In the genomic region with DNA sequence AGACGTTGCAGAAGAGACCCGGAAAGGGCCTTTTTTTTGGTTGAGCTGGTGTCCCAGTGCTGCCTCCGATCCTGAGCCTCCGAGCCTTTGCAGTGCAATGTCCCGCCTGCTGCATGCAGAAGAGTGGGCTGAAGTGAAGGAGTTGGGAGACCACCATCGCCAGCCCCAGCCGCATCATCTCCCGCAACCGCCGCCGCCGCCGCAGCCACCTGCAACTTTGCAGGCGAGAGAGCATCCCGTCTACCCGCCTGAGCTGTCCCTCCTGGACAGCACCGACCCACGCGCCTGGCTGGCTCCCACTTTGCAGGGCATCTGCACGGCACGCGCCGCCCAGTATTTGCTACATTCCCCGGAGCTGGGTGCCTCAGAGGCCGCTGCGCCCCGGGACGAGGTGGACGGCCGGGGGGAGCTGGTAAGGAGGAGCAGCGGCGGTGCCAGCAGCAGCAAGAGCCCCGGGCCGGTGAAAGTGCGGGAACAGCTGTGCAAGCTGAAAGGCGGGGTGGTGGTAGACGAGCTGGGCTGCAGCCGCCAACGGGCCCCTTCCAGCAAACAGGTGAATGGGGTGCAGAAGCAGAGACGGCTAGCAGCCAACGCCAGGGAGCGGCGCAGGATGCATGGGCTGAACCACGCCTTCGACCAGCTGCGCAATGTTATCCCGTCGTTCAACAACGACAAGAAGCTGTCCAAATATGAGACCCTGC, we compare ENCODE assay signal across 9 cellular contexts. TPM values are rescaled to one million over a fixed set of nuclear protein-coding genes. Genes with fewer than 3 reads are reported as not detected.
DNase-seq lines count a peak whose midpoint lies in the region; TF ChIP-seq lines count a peak whose summit lies in the region.
"Had no signal": no experiment of that assay in that cellular context is flagged by ENCODE, and none has a peak within 500 bp of the region (broad histone marks: within the 10 kb centered on the region; RNA-seq: fewer than 3 reads in every experiment).

No MANE protein-coding gene starts in this region.

- H3K9me3 ChIP-seq in MM.1S (replicated peaks; ENCODE audit: insufficient read depth, low read length) (no peaks in the 10 kb centered on the region), ectodermal cell (ENCODE audit: control insufficient read depth, low read length) (no peaks in the 10 kb centered on the region), prostate gland (no peaks in the 10 kb centered on the region)

- H3K4me3 Mint-ChIP-seq in neural crest cell = peak overlapping the region; percentile 92

- no peaks in the 10 kb centered on the region for H3K36me3 Mint-ChIP-seq in neural crest cell (ENCODE audit: low read depth)

- H3K4me1 ChIP-seq in MM.1S (ENCODE audit: low read length) = peaks cover 10% of the 10 kb centered on the region; the same call in 1 of the 2 replicates
- H3K4me1 ChIP-seq in ectodermal cell (ENCODE audit: control insufficient read depth, insufficient read depth, low read length) = peaks cover 16% of the 10 kb centered on the region
- H3K4me1 ChIP-seq in prostate gland (replicated peaks) = peaks cover 7% of the 10 kb centered on the region

- H3K27ac ChIP-seq in MM.1S (ENCODE audit: low read length) (no peak overlapping the region), ectodermal cell (ENCODE audit: insufficient read depth, low read depth, low read length, poor library complexity, severe bottlenecking) (no peak overlapping the region), prostate gland (no peak overlapping the region)

- no peak for TF ChIP-seq POLR2A in prostate gland (IDR thresholded peaks at IDR 0.05)

- H3K9ac ChIP-seq in MM.1S (ENCODE audit: low read length) = no peak overlapping the region

- peaks cover 100% of the 10 kb centered on the region for H3K27me3 Mint-ChIP-seq in neural crest cell (ENCODE audit: low read depth)

- H3K79me2 ChIP-seq in MM.1S (ENCODE audit: low read length) = no peaks in the 10 kb centered on the region

- TF ChIP-seq CTCF in MM.1S (IDR thresholded peaks at IDR 0.05; ENCODE audit: low read length) (no peak), neural crest cell (conservative IDR thresholded peaks at IDR 0.05) (no peak), prostate gland (IDR thresholded peaks at IDR 0.05) (no peak)

- no peaks in the 10 kb centered on the region for H4K20me1 ChIP-seq in MM.1S (ENCODE audit: insufficient read depth, low read length)

- peak; percentile 23 for DNase-seq in Caki2 (ENCODE audit: low read depth)
- peak; percentile 42 for DNase-seq in MM.1S
- DNase-seq in neural crest cell (ENCODE audit: low read depth, low spot score) = peak; percentile 18
- DNase-seq in activated CD8-positive, alpha-beta memory T cell treated with anti-CD3 and anti-CD28 coated beads for 24 hours = no peak
- no peak for DNase-seq in ACHN
- no peak for DNase-seq in prostate gland (ENCODE audit: low spot score)
- no peak for DNase-seq in GF-D8 (lab: John Stamatoyannopoulos, UW)

- H3K36me3 ChIP-seq in MM.1S (replicated peaks; ENCODE audit: insufficient read depth, low read length) (no peaks in the 10 kb centered on the region), ectodermal cell (ENCODE audit: control insufficient read depth, insufficient read depth, low read length) (no peaks in the 10 kb centered on the region), prostate gland (no peaks in the 10 kb centered on the region)

- no peak overlapping the region for H3K27ac Mint-ChIP-seq in neural crest cell (ENCODE audit: unreplicated experiment)

- H3K9me3 Mint-ChIP-seq in neural crest cell = no peaks in the 10 kb centered on the region

- intact Hi-C loops in prostate gland (cut with DNase I) = no loop called here

- in situ Hi-C loops in Caki2 (cut with HindIII; ENCODE audit: low pct_unique_long_range_greater_than_20kb, low sequenced_read_pairs) = no loop called here
- in situ Hi-C loops in ACHN (cut with HindIII; ENCODE audit: low pct_ligation_motif_present, low pct_unique_long_range_greater_than_20kb, low sequenced_read_pairs) = no loop called here

- peak overlapping the region; percentile 89 for H3K4me2 ChIP-seq in MM.1S (ENCODE audit: low read depth, low read length)

- H3K4me1 Mint-ChIP-seq in neural crest cell = peaks cover 19% of the 10 kb centered on the region

- 0% methylated on average over 49 of the region's 49 CpGs for WGBS in ectodermal cell, 2 experiments
- 3% methylated on average over 45 of the region's 49 CpGs for WGBS in prostate gland

- H3F3A ChIP-seq in MM.1S (ENCODE audit: insufficient read depth, low read length) = peaks cover 16% of the 10 kb centered on the region; the same call in 1 of the 2 replicates

- no peaks in the 10 kb centered on the region for H3K9me2 ChIP-seq in MM.1S (replicated peaks; ENCODE audit: insufficient read depth, low read length)

- peak overlapping the region; percentile 82 for H2AFZ ChIP-seq in MM.1S (ENCODE audit: low read length)

- peak overlapping the region; percentile 80 for H3K4me3 ChIP-seq in MM.1S (ENCODE audit: low read length)
- H3K4me3 ChIP-seq in ectodermal cell (ENCODE audit: insufficient read depth, low read depth, low read length) = peak overlapping the region; percentile 36
- H3K4me3 ChIP-seq in prostate gland = peak overlapping the region in 1 of 2 donors; percentile 2

- H3K27me3 ChIP-seq in MM.1S (replicated peaks; ENCODE audit: insufficient read depth, low read length) (peaks cover 27% of the 10 kb centered on the region), ectodermal cell (ENCODE audit: control insufficient read depth, insufficient read depth, low read length, poor library complexity, severe bottlenecking) (peaks cover 100% of the 10 kb centered on the region), prostate gland (replicated peaks; ENCODE audit: insufficient read depth) (peaks cover 28% of the 10 kb centered on the region)

RNA-seq across cellular contexts. Expression of a gene that starts 0.4 kb away (rescaled TPM):
- not detected in 2 replicates for total RNA-seq in Caki2 (2014; rRNA removed; shearing (Covaris generic); ENCODE audit: low replicate concordance)
- polyA plus RNA-seq in ectodermal cell (2013, experiment 1 of 4) = 2.1 TPM
- polyA plus RNA-seq in ectodermal cell (2013, experiment 2 of 4) = 0.66 TPM
- polyA plus RNA-seq in ectodermal cell (2013, experiment 3 of 4) = 2.9 TPM
- 4.8 TPM for polyA plus RNA-seq in ectodermal cell (2013, experiment 4 of 4)
- total RNA-seq in neural crest cell (not detected in 2 replicates), prostate gland (not detected)
- total RNA-seq: mesenteric fat pad had no signal

Comparison
In these comparisons a context has a peak if more than half of its experiments do, and no peak if none do; other contexts are left out.
1. DNase-seq: peak in Caki2 (single experiment), MM.1S (single experiment) and neural crest cell (single experiment); none in activated CD8-positive, alpha-beta memory T cell treated with anti-CD3 and anti-CD28 coated beads for 24 hours (single experiment), ACHN (single experiment), prostate gland (single experiment) and GF-D8 (single experiment).